8 cellular contexts compared by ENCODE assay signal in genomic region chrX:13689519-13690211, GRCh38.
DNase-seq lines count a peak whose midpoint lies in the region; ATAC-seq and TF ChIP-seq lines count a peak whose summit lies in the region.

No MANE protein-coding gene starts in this region.

- peak overlapping the region; percentile 83 to 93 (median 87) for H3K27ac ChIP-seq in BLaER1 treated with 17β-estradiol and CSF1 and Interleukin-3, amounts not matched to agents 10 nM and 100 nM
- H3K27ac ChIP-seq in HEK293 (ENCODE audit: extremely low read depth, low read depth, low read length) (peak overlapping the region; percentile 98), WERI-Rb-1 (peak overlapping the region; percentile 84)

- CTCF ChIA-PET in HEK293 (lab: Yijun Ruan, JAX), result interaction anchor here (1.4 to 2.6 kb wide), 2 partner anchors 10 to 20 kb away, joined by 5 to 9 read pairs; no protein-coding TSS in a partner anchor

- peaks cover 32 to 52% (median 42%) of the 10 kb centered on the region in 10 experiments for H3K4me1 ChIP-seq in BLaER1 treated with 17β-estradiol and CSF1 and Interleukin-3, amounts not matched to agents 10 nM and 100 nM
- peaks cover 50% of the 10 kb centered on the region for H3K4me1 ChIP-seq in HEK293 (ENCODE audit: control insufficient read depth, insufficient read depth, low read length)

- DNase-seq in WERI-Rb-1 (no peak), foreskin melanocyte (peak; percentile 18), retinal pigment epithelial cell (ENCODE audit: low read depth) (no peak), NCI-H524 treated with DMSO at 0.1 percent for 48 hours (lab: John Stamatoyannopoulos, UW) (no peak)
- no peak for DNase-seq in stimulated activated CD4-positive, alpha-beta T cell treated with anti-CD3 and anti-CD28 coated beads, Interleukin-12 subunit alpha, Interleukin-12 subunit beta, amount 100 ng/mL, for 4 hours

- no peak for ATAC-seq in HG03378 (IDR thresholded peaks at IDR 0.05; ENCODE audit: unreplicated experiment)

- peak overlapping the region; percentile 84 to 95 (median 89) for H3K9ac ChIP-seq in BLaER1 treated with 17β-estradiol and CSF1 and Interleukin-3, amounts not matched to agents 10 nM and 100 nM

- POLR2A ChIA-PET in HEK293 (lab: Yijun Ruan, JAX), result interaction anchor here (0.5 to 3.2 kb wide), 11 partner anchors 8 to 97 kb away, joined by 3 to 21 read pairs (median 6); partner anchors contain the start of genes OFD1 and TRAPPC2

- peaks cover 0 to 7% (median 0%) of the 10 kb centered on the region in 11 experiments; a peak in 1 of 22 replicates for H3K9me3 ChIP-seq in BLaER1 treated with 17β-estradiol and CSF1 and Interleukin-3, amounts not matched to agents 10 nM and 100 nM (replicated peaks in 1 of 11)
- no peaks in the 10 kb centered on the region for H3K9me3 ChIP-seq in HEK293 (ENCODE audit: control insufficient read depth, insufficient read depth, low read depth, low read length)
- H3K9me3 ChIP-seq in WERI-Rb-1 (ENCODE audit: severe bottlenecking), result no peaks in the 10 kb centered on the region

- H3K4me2 ChIP-seq in BLaER1 treated with 17β-estradiol and CSF1 and Interleukin-3, amounts not matched to agents 10 nM and 100 nM, result peak overlapping the region; percentile 66 to 84 (median 73); a peak in 21 of 22 replicates

- no peaks in the 10 kb centered on the region for H3K36me3 ChIP-seq in BLaER1 treated with 17β-estradiol and CSF1 and Interleukin-3, amounts not matched to agents 10 nM and 100 nM
- no peaks in the 10 kb centered on the region for H3K36me3 ChIP-seq in HEK293 (ENCODE audit: control insufficient read depth in 2 of 2, insufficient read depth in 1 of 2, low read length in 2 of 2)
- peaks cover 3% of the 10 kb centered on the region; the same call in 1 of the 2 replicates for H3K36me3 ChIP-seq in WERI-Rb-1

- H4K20me1 ChIP-seq in BLaER1 treated with 17β-estradiol and CSF1 and Interleukin-3, amounts not matched to agents 10 nM and 100 nM, result peaks cover 20 to 62% (median 40%) of the 10 kb centered on the region in 11 experiments; a peak in 21 of 22 replicates

- H3K4me3 ChIP-seq in BLaER1 treated with 17β-estradiol and CSF1 and Interleukin-3, amounts not matched to agents 10 nM and 100 nM, result peak overlapping the region; percentile 68 to 82 (median 74)
- peak overlapping the region; percentile 94 for H3K4me3 ChIP-seq in HEK293 (ENCODE audit: low read depth, low read length)
- H3K4me3 ChIP-seq in WERI-Rb-1 (ENCODE audit: low read depth, low read length), result peak overlapping the region; percentile 65
- peak overlapping the region; percentile 95 for H3K4me3 ChIP-seq in retinal pigment epithelial cell (ENCODE audit: low read length)

- H3K27me3 ChIP-seq in BLaER1 treated with 17β-estradiol and CSF1 and Interleukin-3, amounts not matched to agents 10 nM and 100 nM, result peaks cover 99 to 100% (median 100%) of the 10 kb centered on the region in 11 experiments
- H3K27me3 ChIP-seq in WERI-Rb-1 (ENCODE audit: insufficient read depth, low read depth, severe bottlenecking), result no peaks in the 10 kb centered on the region

- TF ChIP-seq CTCF in HEK293 (tag by site-specific recombination; IDR thresholded peaks at IDR 0.05), result no peak
- TF ChIP-seq CTCF in WERI-Rb-1 (IDR thresholded peaks at IDR 0.05; ENCODE audit: low read depth, low read length), result no peak
- TF ChIP-seq CTCF in retinal pigment epithelial cell (conservative IDR thresholded peaks at IDR 0.05; ENCODE audit: low read depth, low read length), result no peak

TF ChIP-seq in HEK293, 187 proteins besides CTCF, POLR2A, EP300 and RAD21:
- 0 out of 2 replicates have a peak, but pooled peaks have one; percentile 30 for TF ChIP-seq GFI1B (tag by site-specific recombination; IDR thresholded peaks at IDR 0.05)
- no peak for TF ChIP-seq ZNF501 (tag by site-specific recombination; IDR thresholded peaks at IDR 0.05)
- 0 out of 2 replicates have a peak, but pooled peaks have one; percentile 4 for TF ChIP-seq ZFHX2 (tag by site-specific recombination; conservative IDR thresholded peaks at IDR 0.05)
- TF ChIP-seq BCL11B (tag by site-specific recombination; IDR thresholded peaks at IDR 0.05; ENCODE audit: low read depth), result 0 out of 2 replicates have a peak, but pooled peaks have one; percentile 2
- TF ChIP-seq ZNF10 (tag by site-specific recombination; IDR thresholded peaks at IDR 0.05), result no peak
- TF ChIP-seq ZNF366 (tag by site-specific recombination; conservative IDR thresholded peaks at IDR 0.05), result 0 out of 2 replicates have a peak, but pooled peaks have one; percentile 4
- no peak for TF ChIP-seq ZBTB1 (tag by site-specific recombination; IDR thresholded peaks at IDR 0.05)
- peak; percentile 83 for TF ChIP-seq PRDM6 (tag by site-specific recombination; IDR thresholded peaks at IDR 0.05)
- TF ChIP-seq ZNF600 (tag by site-specific recombination; IDR thresholded peaks at IDR 0.05), result peak; percentile 66; the same call in 1 of the 2 replicates
- no peak for TF ChIP-seq ZNF266 (tag by site-specific recombination; IDR thresholded peaks at IDR 0.05; ENCODE audit: low read depth)
- 0 out of 2 replicates have a peak, but pooled peaks have one; percentile 17 for TF ChIP-seq ZFP37 (tag by site-specific recombination; IDR thresholded peaks at IDR 0.05)
TF ChIP-seq in HEK293: peak in this region for 7.
